Comparison of ENCODE assay signal across 9 cellular contexts in the genomic region with DNA sequence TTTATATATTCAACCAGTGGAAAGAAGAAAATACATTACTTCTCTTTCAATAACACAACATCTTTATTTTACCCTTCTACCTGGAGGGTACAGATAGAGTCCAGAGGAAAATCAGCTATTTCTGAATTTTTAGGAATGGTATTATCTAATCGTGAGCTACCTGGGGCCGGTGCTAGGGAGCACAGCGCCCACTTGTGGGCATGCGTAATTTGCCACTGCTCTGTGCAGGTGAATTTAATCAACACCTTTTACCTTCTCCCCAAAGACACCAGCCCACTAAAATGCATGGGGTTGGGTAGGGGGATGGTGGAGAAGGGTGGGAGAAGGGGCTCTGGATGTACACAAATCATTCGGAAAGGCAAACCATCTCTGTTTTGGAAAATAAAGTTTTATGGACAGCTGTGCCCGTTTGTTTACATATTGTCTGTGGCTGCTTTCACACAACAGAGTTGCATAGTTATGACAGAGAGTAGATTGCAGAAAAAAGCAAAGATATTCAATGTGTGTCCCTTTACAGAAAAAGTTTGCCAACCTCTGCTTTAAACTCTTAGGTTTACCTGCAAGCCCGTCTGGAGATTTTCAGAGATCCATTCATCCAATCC. TPM values are rescaled to one million over a fixed set of nuclear protein-coding genes. Genes with fewer than 3 reads are reported as not detected.
DNase-seq lines count a peak whose midpoint lies in the region; ATAC-seq, FAIRE-seq and TF ChIP-seq lines count a peak whose summit lies in the region.
"Had no signal": no experiment of that assay in that cellular context is flagged by ENCODE, and none has a peak within 500 bp of the region (broad histone marks: within the 10 kb centered on the region; RNA-seq: fewer than 3 reads in every experiment).

No MANE protein-coding gene starts in this region.

- H3K36me3 ChIP-seq in brain microvascular endothelial cell (replicated peaks) (no peaks in the 10 kb centered on the region), small intestine (ENCODE audit: control insufficient read depth in 2 of 2, insufficient read depth in 2 of 2, low read length in 2 of 2) (no peaks in the 10 kb centered on the region)

- in situ Hi-C loops in brain microvascular endothelial cell (cut with HindIII; ENCODE audit: low pct_ligation_motif_present, low sequenced_read_pairs): no loop called here

- 28 to 36% (median 29%) methylated on average over 7 of the region's 7 CpGs for WGBS in small intestine, 3 donors

- intact Hi-C loops in posterior vena cava (cut with DNase I): no loop called here

- TF ChIP-seq CTCF in D721Med (IDR thresholded peaks at IDR 0.05; ENCODE audit: insufficient read depth, missing control alignments) (peak; percentile 87), brain microvascular endothelial cell (IDR thresholded peaks at IDR 0.05; ENCODE audit: low read depth, low read length, missing control alignments) (peak; percentile 71)

- FAIRE-seq in D721Med (lab: Jason Lieb, UNC) (peak; percentile 84), small intestine (lab: Jason Lieb, UNC) (no peak)

- ATAC-seq in GM19043 (IDR thresholded peaks at IDR 0.05; ENCODE audit: low read depth, unreplicated experiment): peak; percentile 71

- no peak overlapping the region for H3K27ac ChIP-seq in brain microvascular endothelial cell
- H3K27ac ChIP-seq in small intestine (ENCODE audit: low read depth in 1 of 2, low read length in 1 of 2): no peak overlapping the region

- H3K9me3 ChIP-seq in small intestine (ENCODE audit: control insufficient read depth, low read depth): no peaks in the 10 kb centered on the region

- DNase-seq in D721Med (ENCODE audit: insufficient read length, low spot score) (no peak), NAMALWA (ENCODE audit: low spot score) (peak; percentile 53), brain microvascular endothelial cell (no peak), small intestine (peak; percentile 18), anterior cingulate cortex (lab: John Stamatoyannopoulos, UW) (no peak), posterior vena cava (ENCODE audit: low spot score) (no peak)
- DNase-seq in effector CD4-positive, alpha-beta T cell: no peak

- no peaks in the 10 kb centered on the region for H3K4me1 ChIP-seq in small intestine (ENCODE audit: control insufficient read depth in 2 of 2, insufficient read depth in 1 of 2, low read depth in 1 of 2, low read length in 1 of 2)

- H3K4me3 ChIP-seq in brain microvascular endothelial cell (ENCODE audit: low read depth, low read length) (no peak overlapping the region), small intestine (ENCODE audit: low read depth in 1 of 2, low read length in 2 of 2) (no peak overlapping the region)

- H3K27me3 ChIP-seq in brain microvascular endothelial cell (replicated peaks): no peaks in the 10 kb centered on the region
- no peaks in the 10 kb centered on the region for H3K27me3 ChIP-seq in small intestine (ENCODE audit: control insufficient read depth in 2 of 2, insufficient read depth in 2 of 2, low read length in 2 of 2)

RNA-seq across cellular contexts. Expression of gene DCC, which starts 51.5 kb away (rescaled TPM):
- under 1 TPM in 1 of 3 donors, not detected in 2; 0.03 TPM for polyA plus RNA-seq in small intestine
- total RNA-seq in posterior vena cava: 1 to 10 TPM in 1 of 2 donors, under 1 TPM in 1; 0.86 to 3.2 TPM
- total RNA-seq: M059J had no signal

Comparison
In these comparisons a context has a peak if more than half of its experiments do, and no peak if none do; other contexts are left out.
1. DNase-seq: peak in NAMALWA (single experiment) and small intestine (single experiment); none in D721Med (single experiment), brain microvascular endothelial cell (single experiment), anterior cingulate cortex (0 of 58), posterior vena cava (single experiment) and effector CD4-positive, alpha-beta T cell (single experiment).